ENCODE assay signal across 9 cellular contexts in the genomic region with DNA sequence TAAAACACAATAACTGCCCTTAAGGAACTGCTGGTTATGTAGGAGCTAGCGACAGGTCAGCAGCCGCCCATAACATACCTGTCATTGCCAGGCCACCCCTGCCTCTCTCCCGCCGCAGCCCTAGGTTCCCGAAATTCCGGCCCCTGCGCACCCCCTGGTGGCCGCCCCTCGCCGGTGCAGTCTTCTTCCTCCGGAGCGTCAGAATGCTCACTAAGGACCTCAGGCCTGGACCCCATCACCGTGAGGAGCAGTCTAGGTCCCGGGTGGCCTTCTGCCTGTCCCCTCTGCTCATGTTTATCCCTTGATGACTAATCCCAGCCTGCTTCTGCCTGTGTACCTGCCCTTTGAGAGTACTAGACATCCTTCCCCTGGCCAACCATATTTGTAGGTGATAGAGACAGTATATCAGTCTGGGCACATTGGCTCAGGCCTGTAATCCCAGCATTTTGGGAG.
DNase-seq lines count a peak whose midpoint lies in the region; ATAC-seq and TF ChIP-seq lines count a peak whose summit lies in the region.
"Had no signal": no experiment of that assay in that cellular context is flagged by ENCODE, and none has a peak within 500 bp of the region (broad histone marks: within the 10 kb centered on the region; RNA-seq: fewer than 3 reads in every experiment).

No MANE protein-coding gene starts in this region.

- intact Hi-C loops in esophagus squamous epithelium (cut with DNase I) (loop anchor here (5.0 kb wide), 1 partner anchor 356 kb away; no protein-coding TSS in a partner anchor), stomach (cut with DNase I; ENCODE audit: low total_unique reads) (loop anchor here (5.0 kb wide), 1 partner anchor 291 kb away; no protein-coding TSS in a partner anchor)

- peak; percentile 63 to 79 (median 69) for DNase-seq in CD8-positive, alpha-beta memory T cell
- DNase-seq in NOMO-1 treated with dmso at 0.1 percent for 144 hours (lab: John Stamatoyannopoulos, UW; ENCODE audit: unreplicated experiment), result peak; percentile 46
- DNase-seq in activated CD8-positive, alpha-beta memory T cell treated with anti-CD3 and anti-CD28 coated beads, Interleukin-2, amount 50 U/mL, for 48 hours, result peak; percentile 96
- DNase-seq in esophagus squamous epithelium (lab: John Stamatoyannopoulos, UW), result peak; percentile 6
- DNase-seq in neural progenitor cell (ENCODE audit: low spot score), result peak; percentile 82
- DNase-seq in stomach, result peak; percentile 87

- H3K4me1 Mint-ChIP-seq in CD8-positive, alpha-beta memory T cell, result peaks cover 6 to 8% (median 7%) of the 10 kb centered on the region in 3 donors
- peaks cover 43% of the 10 kb centered on the region for H3K4me1 Mint-ChIP-seq in neural progenitor cell

- no peak overlapping the region for H3K4me3 ChIP-seq in CD8-positive, alpha-beta memory T cell (ENCODE audit: low read length)
- peak overlapping the region in 2 of 4 donors; percentile 19 to 52 for H3K4me3 ChIP-seq in esophagus squamous epithelium
- no peak overlapping the region for H3K4me3 ChIP-seq in neural progenitor cell
- H3K4me3 ChIP-seq in stomach, result peak overlapping the region in 2 of 4 donors; percentile 25

- H3K9ac ChIP-seq in neural progenitor cell, result no peak overlapping the region

- H3K9me3 ChIP-seq in CD8-positive, alpha-beta memory T cell (ENCODE audit: low read length), result no peaks in the 10 kb centered on the region
- H3K9me3 ChIP-seq in esophagus squamous epithelium, result no peaks in the 10 kb centered on the region
- H3K9me3 ChIP-seq in neural progenitor cell (ENCODE audit: low read depth), result no peaks in the 10 kb centered on the region
- no peaks in the 10 kb centered on the region for H3K9me3 ChIP-seq in stomach

- no peak for TF ChIP-seq EP300 in stomach (IDR thresholded peaks at IDR 0.05)

- H3K4me1 ChIP-seq in CD8-positive, alpha-beta memory T cell (ENCODE audit: insufficient read depth, low read length), result peaks cover 7% of the 10 kb centered on the region
- peaks cover 0 to 36% (median 17%) of the 10 kb centered on the region in 3 donors for H3K4me1 ChIP-seq in esophagus squamous epithelium
- H3K4me1 ChIP-seq in neural progenitor cell, result peaks cover 20% of the 10 kb centered on the region
- peaks cover 0 to 19% (median 14%) of the 10 kb centered on the region in 4 donors for H3K4me1 ChIP-seq in stomach

- H3K27ac ChIP-seq in CD8-positive, alpha-beta memory T cell (ENCODE audit: low read depth, low read length), result no peak overlapping the region
- H3K27ac ChIP-seq in esophagus squamous epithelium (no peak overlapping the region), neural progenitor cell (no peak overlapping the region), stomach (no peak overlapping the region)

- H3K4me3 Mint-ChIP-seq in CD8-positive, alpha-beta memory T cell, result peak overlapping the region in 3 of 7 donors; percentile 57 to 75 (median 61)
- H3K4me3 Mint-ChIP-seq in neural progenitor cell, result no peak overlapping the region
- H3K4me3 Mint-ChIP-seq: activated naive CD8-positive, alpha-beta T cell had no signal

- H3K36me3 Mint-ChIP-seq in CD8-positive, alpha-beta memory T cell, result no peaks in the 10 kb centered on the region
- no peaks in the 10 kb centered on the region for H3K36me3 Mint-ChIP-seq in neural progenitor cell
- H3K36me3 Mint-ChIP-seq: activated naive CD8-positive, alpha-beta T cell had no signal

- TF ChIP-seq POLR2A in esophagus squamous epithelium (IDR thresholded peaks at IDR 0.05) (no peak), stomach (IDR thresholded peaks at IDR 0.05) (no peak)

- peak overlapping the region in 3 of 8 donors; percentile 1 to 83 (median 60) for H3K27ac Mint-ChIP-seq in CD8-positive, alpha-beta memory T cell
- H3K27ac Mint-ChIP-seq in neural progenitor cell, result no peak overlapping the region
- H3K27ac Mint-ChIP-seq: activated naive CD8-positive, alpha-beta T cell had no signal

- TF ChIP-seq CTCF in esophagus squamous epithelium (IDR thresholded peaks at IDR 0.05) (peak; percentile 89 to 99 (median 96)), neural progenitor cell (IDR thresholded peaks at IDR 0.05) (peak; percentile 96), stomach (IDR thresholded peaks at IDR 0.05) (peak in 5 of 7 experiments; percentile 76 to 99 (median 95))

- CTCF ChIA-PET in CD8-positive, alpha-beta memory T cell (lab: Charles Lee), result interaction anchor here (0.7 to 3.6 kb wide), 15 partner anchors 12 to 544 kb away, joined by 3 to 27 read pairs (median 5); a partner anchor contains a TSS

- 0 to 1% methylated on average over 4 to 14 of the region's 14 CpGs for WGBS in esophagus squamous epithelium, 2 donors
- WGBS in stomach, 5 donors, result 1 to 2% (median 1%) methylated on average over 14 of the region's 14 CpGs

- H3K79me2 ChIP-seq in neural progenitor cell (ENCODE audit: low read depth), result no peaks in the 10 kb centered on the region

- peaks cover 25% of the 10 kb centered on the region for H3F3A ChIP-seq in neural progenitor cell (ENCODE audit: low read depth)

- POLR2A ChIA-PET in CD8-positive, alpha-beta memory T cell (lab: Charles Lee), result no interaction called here

- H3K27me3 ChIP-seq in CD8-positive, alpha-beta memory T cell (ENCODE audit: insufficient read depth, low read length, poor library complexity, severe bottlenecking), result no peaks in the 10 kb centered on the region
- no peaks in the 10 kb centered on the region for H3K27me3 ChIP-seq in esophagus squamous epithelium
- no peaks in the 10 kb centered on the region for H3K27me3 ChIP-seq in neural progenitor cell
- no peaks in the 10 kb centered on the region for H3K27me3 ChIP-seq in stomach

- H3K4me2 ChIP-seq in neural progenitor cell, result no peak overlapping the region

- ATAC-seq in GM19397 (IDR thresholded peaks at IDR 0.05; ENCODE audit: unreplicated experiment) (peak; percentile 81), HG03457 (IDR thresholded peaks at IDR 0.05; ENCODE audit: unreplicated experiment) (peak; percentile 77)

- H3K9me3 Mint-ChIP-seq in CD8-positive, alpha-beta memory T cell, result no peaks in the 10 kb centered on the region
- H3K9me3 Mint-ChIP-seq in neural progenitor cell, result no peaks in the 10 kb centered on the region

- no peaks in the 10 kb centered on the region for H4K20me1 ChIP-seq in neural progenitor cell (ENCODE audit: low read depth)

- peaks cover 6% of the 10 kb centered on the region in 2 donors for H3K27me3 Mint-ChIP-seq in CD8-positive, alpha-beta memory T cell
- peaks cover 10% of the 10 kb centered on the region for H3K27me3 Mint-ChIP-seq in neural progenitor cell (ENCODE audit: insufficient read depth, low read depth)

- H2AFZ ChIP-seq in neural progenitor cell (replicated peaks), result peak overlapping the region; percentile 36

- no peaks in the 10 kb centered on the region for H3K36me3 ChIP-seq in CD8-positive, alpha-beta memory T cell (ENCODE audit: insufficient read depth, low read length)
- H3K36me3 ChIP-seq in esophagus squamous epithelium (no peaks in the 10 kb centered on the region), neural progenitor cell (no peaks in the 10 kb centered on the region), stomach (no peaks in the 10 kb centered on the region)

Comparison
In these comparisons a context has a peak if more than half of its experiments do, and no peak if none do; other contexts are left out.
1. DNase-seq: peak in every context shown above with its lines; median percentile 96 in activated CD8-positive, alpha-beta memory T cell treated with anti-CD3 and anti-CD28 coated beads, Interleukin-2, amount 50 U/mL, for 48 hours; 87 in stomach; 82 in neural progenitor cell; 69 in CD8-positive, alpha-beta memory T cell; 46 in NOMO-1 treated with dmso at 0.1 percent for 144 hours; 6 in esophagus squamous epithelium.